In genomic region chr2:217512728-217513127, GRCh38 we compare ENCODE assay signal across 36 cellular contexts.
"Had no signal": no experiment of that assay in that cellular context is flagged by ENCODE, and none has a peak within 500 bp of the region (broad histone marks: within the 10 kb centered on the region; RNA-seq: fewer than 3 reads in every experiment).

No MANE protein-coding gene starts in this region.

- H3K9me3 Mint-ChIP-seq: activated CD4-positive, alpha-beta memory T cell treated with anti-CD3 and anti-CD28 coated beads for 36 hours; activated CD4-positive, alpha-beta T cell treated with anti-CD3 and anti-CD28 coated beads, Interleukin-2, amount 10 ng/mL, durations not matched to agents 24 days and 14 days; activated naive CD4-positive, alpha-beta T cell treated with anti-CD3 and anti-CD28 coated beads for 36 hours; activated naive CD8-positive, alpha-beta T cell treated with anti-CD3 and anti-CD28 coated beads, Interleukin-2, amount 10 ng/mL, durations not matched to agents 7 days and 5 days; activated T-helper 1 cell treated with anti-CD3 and anti-CD28 coated beads, Interleukin-12 subunit alpha, Interleukin-12 subunit beta, Interleukin-2, Interleukin-4 antibody, amounts not matched to agents 30 ng/mL and 10 ng/mL and 1 ng/mL, durations not matched to agents 14 hours and 24 hours and 36 hours; central memory CD8-positive, alpha-beta T cell; dendritic cell treated with granulocyte-macrophage colony-stimulating factor and Interleukin-4, amounts not matched to agents 40 ng/mL and 50 ng/mL, for 4 days; stimulated activated memory B cell treated with anti-CD40 and anti-IgM and Interleukin-4, amounts not matched to agents 10 μg/mL and 1 μg/mL and 100 μg/mL, for 72 hours; stimulated activated naive CD8-positive, alpha-beta T cell treated with anti-CD3 and anti-CD28 coated beads, Interleukin-15, amount 100 ng/mL, for 72 hours; type B pancreatic cell had no signal

- DNase-seq: activated CD4-positive, alpha-beta memory T cell treated with anti-CD3 and anti-CD28 coated beads for 36 hours; activated CD4-positive, alpha-beta T cell treated with anti-CD3 and anti-CD28 coated beads, Interleukin-2, amount 10 ng/mL, durations not matched to agents 24 days and 14 days; activated CD8-positive, alpha-beta memory T cell treated with anti-CD3 and anti-CD28 coated beads, Interleukin-2, amount 50 U/mL, for 4 hours; activated effector memory CD4-positive, alpha-beta T cell treated with anti-CD3 and anti-CD28 coated beads, Interleukin-2, amount 50 U/mL, for 16 hours; activated naive CD4-positive, alpha-beta T cell treated with anti-CD3 and anti-CD28 coated beads for 36 hours; activated naive CD8-positive, alpha-beta T cell treated with anti-CD3 and anti-CD28 coated beads, Interleukin-2, amount 10 ng/mL, durations not matched to agents 7 days and 5 days; activated T-cell treated with anti-CD3 and anti-CD28 coated beads, Interleukin-2, amount 50 U/mL, for 1 hour; amygdala; foreskin melanocyte; left ventricle myocardium inferior; mucosa of descending colon; nephron progenitor cell; nucleus accumbens; pancreas; retina; sigmoid colon; small intestine; stimulated activated CD4-positive, alpha-beta T cell treated with anti-CD3 and anti-CD28 coated beads, Interleukin-1b, Interleukin-23, amount 100 ng/mL, for 48 hours; stimulated activated CD4-positive, alpha-beta T cell treated with anti-CD3 and anti-CD28 coated beads, Interleukin-4, amount 100 ng/mL, for 4 hours; stimulated activated CD8-positive, alpha-beta memory T cell treated with anti-CD3 and anti-CD28 coated beads, Interleukin-4, amount 100 ng/mL, for 48 hours; stimulated activated naive CD8-positive, alpha-beta T cell treated with anti-CD3 and anti-CD28 coated beads, Interleukin-15, amount 100 ng/mL, for 72 hours; substantia nigra; T1000; WERI-Rb-1 had no signal

- H3K9me3 ChIP-seq: esophagus muscularis mucosa, left ventricle myocardium inferior, mucosa of descending colon, pancreas, prostate gland, sigmoid colon, vagina had no signal

- H3K4me3 ChIP-seq: esophagus muscularis mucosa, left ventricle myocardium inferior, lung, mucosa of descending colon, pancreas, prostate gland, sigmoid colon, vagina had no signal

- H3K27me3 Mint-ChIP-seq: activated CD4-positive, alpha-beta memory T cell treated with anti-CD3 and anti-CD28 coated beads for 36 hours; activated naive CD8-positive, alpha-beta T cell treated with anti-CD3 and anti-CD28 coated beads, Interleukin-2, amount 10 ng/mL, durations not matched to agents 7 days and 5 days; stimulated activated naive CD8-positive, alpha-beta T cell treated with anti-CD3 and anti-CD28 coated beads, Interleukin-15, amount 100 ng/mL, for 72 hours; type B pancreatic cell had no signal

- H3K4me1 Mint-ChIP-seq: central memory CD8-positive, alpha-beta T cell had no signal

- ATAC-seq: activated CD4-positive, CD25-positive, alpha-beta regulatory T cell treated with anti-CD3 and anti-CD28 coated beads, Interleukin-2, amount 50 U/mL, for 24 hours; mucosa of descending colon; pancreas; stimulated activated memory B cell treated with anti-CD40 and anti-IgM and Interleukin-4, amounts not matched to agents 10 μg/mL and 1 μg/mL and 100 μg/mL, for 72 hours; stimulated activated naive CD8-positive, alpha-beta T cell treated with anti-CD3 and anti-CD28 coated beads, Interleukin-15, amount 100 ng/mL, for 72 hours had no signal

- H3K4me3 Mint-ChIP-seq: activated CD4-positive, alpha-beta memory T cell treated with anti-CD3 and anti-CD28 coated beads for 36 hours; activated CD4-positive, alpha-beta T cell treated with anti-CD3 and anti-CD28 coated beads, Interleukin-2, amount 10 ng/mL, durations not matched to agents 24 days and 14 days; activated naive CD4-positive, alpha-beta T cell treated with anti-CD3 and anti-CD28 coated beads for 36 hours; activated naive CD8-positive, alpha-beta T cell treated with anti-CD3 and anti-CD28 coated beads, Interleukin-2, amount 10 ng/mL, durations not matched to agents 7 days and 5 days; activated T-helper 1 cell treated with anti-CD3 and anti-CD28 coated beads, Interleukin-12 subunit alpha, Interleukin-12 subunit beta, Interleukin-2, Interleukin-4 antibody, amounts not matched to agents 30 ng/mL and 10 ng/mL and 1 ng/mL, durations not matched to agents 14 hours and 24 hours and 36 hours; central memory CD8-positive, alpha-beta T cell; dendritic cell treated with granulocyte-macrophage colony-stimulating factor and Interleukin-4, amounts not matched to agents 40 ng/mL and 50 ng/mL, for 4 days; nephron progenitor cell; stimulated activated memory B cell treated with anti-CD40 and anti-IgM and Interleukin-4, amounts not matched to agents 10 μg/mL and 1 μg/mL and 100 μg/mL, for 72 hours; stimulated activated naive CD8-positive, alpha-beta T cell treated with anti-CD3 and anti-CD28 coated beads, Interleukin-15, amount 100 ng/mL, for 72 hours; type B pancreatic cell had no signal

- FAIRE-seq: bronchial epithelial cell, islet of Langerhans, pancreas, small intestine had no signal

- H3K36me3 ChIP-seq: esophagus muscularis mucosa, left ventricle myocardium inferior, pancreas, prostate gland, sigmoid colon, vagina, WERI-Rb-1 had no signal

- H3K36me3 Mint-ChIP-seq: activated CD4-positive, alpha-beta memory T cell treated with anti-CD3 and anti-CD28 coated beads for 36 hours; activated naive CD8-positive, alpha-beta T cell treated with anti-CD3 and anti-CD28 coated beads, Interleukin-2, amount 10 ng/mL, durations not matched to agents 7 days and 5 days; stimulated activated memory B cell treated with anti-CD40 and anti-IgM and Interleukin-4, amounts not matched to agents 10 μg/mL and 1 μg/mL and 100 μg/mL, for 72 hours; type B pancreatic cell had no signal

- H3K27ac ChIP-seq: esophagus muscularis mucosa, left ventricle myocardium inferior, pancreas, prostate gland, sigmoid colon, vagina, WERI-Rb-1 had no signal

- H3K27ac Mint-ChIP-seq: activated CD4-positive, alpha-beta memory T cell treated with anti-CD3 and anti-CD28 coated beads for 36 hours; activated CD4-positive, alpha-beta T cell treated with anti-CD3 and anti-CD28 coated beads, Interleukin-2, amount 10 ng/mL, durations not matched to agents 24 days and 14 days; activated naive CD4-positive, alpha-beta T cell treated with anti-CD3 and anti-CD28 coated beads for 36 hours; activated naive CD8-positive, alpha-beta T cell treated with anti-CD3 and anti-CD28 coated beads, Interleukin-2, amount 10 ng/mL, durations not matched to agents 7 days and 5 days; activated T-helper 1 cell treated with anti-CD3 and anti-CD28 coated beads, Interleukin-12 subunit alpha, Interleukin-12 subunit beta, Interleukin-2, Interleukin-4 antibody, amounts not matched to agents 30 ng/mL and 10 ng/mL and 1 ng/mL, durations not matched to agents 14 hours and 24 hours and 36 hours; dendritic cell treated with granulocyte-macrophage colony-stimulating factor and Interleukin-4, amounts not matched to agents 40 ng/mL and 50 ng/mL, for 4 days; nephron progenitor cell; stimulated activated memory B cell treated with anti-CD40 and anti-IgM and Interleukin-4, amounts not matched to agents 10 μg/mL and 1 μg/mL and 100 μg/mL, for 72 hours; type B pancreatic cell had no signal

- H3K4me1 ChIP-seq: pancreas, prostate gland had no signal

- H3K27me3 ChIP-seq: esophagus muscularis mucosa, pancreas, sigmoid colon, vagina had no signal
